In the genomic region with DNA sequence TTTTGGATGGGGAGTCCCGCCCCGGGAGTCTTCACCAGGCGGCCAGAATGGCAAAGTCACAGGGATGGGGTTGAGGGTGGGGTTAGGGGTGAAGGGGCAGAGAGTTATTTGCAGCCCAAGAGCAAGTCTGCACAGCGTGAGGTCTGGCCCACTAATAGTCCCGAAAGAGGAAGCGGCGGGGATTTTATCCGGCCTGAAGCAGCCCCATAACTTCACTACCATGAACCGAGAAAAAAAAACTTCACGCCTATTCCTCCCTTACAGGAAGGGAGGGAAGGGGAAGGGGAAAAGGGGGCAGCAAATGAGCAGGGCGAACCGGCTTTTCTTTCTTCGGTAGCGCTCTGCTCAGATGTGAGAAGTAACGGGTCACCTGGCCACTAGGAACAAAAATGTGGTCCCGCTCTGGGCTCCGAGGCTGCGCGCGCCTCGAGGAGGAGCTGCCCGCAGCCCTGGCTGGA, we compare ENCODE assay signal across 8 cellular contexts. TPM values are rescaled to one million over a fixed set of nuclear protein-coding genes. Genes with fewer than 3 reads are reported as not detected.
DNase-seq lines count a peak whose midpoint lies in the region; ATAC-seq and TF ChIP-seq lines count a peak whose summit lies in the region.

No MANE protein-coding gene starts in this region.

- no peaks in the 10 kb centered on the region for H3K27me3 Mint-ChIP-seq in WTC11 (ENCODE audit: low read depth)
- H3K27me3 Mint-ChIP-seq in glutamatergic neuron (ENCODE audit: unreplicated experiment): peaks cover 10% of the 10 kb centered on the region

- peak overlapping the region; percentile 72 for H4K8ac ChIP-seq in trophoblast cell (ENCODE audit: low read depth, low read length)

- no CpG with 5 or more reads among the region's 22 CpGs for WGBS in trophoblast cell (ENCODE audit: extremely low coverage, insufficient coverage, insufficient read length)

- H3K79me2 ChIP-seq in trophoblast cell (ENCODE audit: control insufficient read depth, insufficient read depth, low read length, poor library complexity): peaks cover 25% of the 10 kb centered on the region

- peak overlapping the region; percentile 96 for H3K4me3 ChIP-seq in trophoblast cell (ENCODE audit: low read depth, low read length)

- H3K14ac ChIP-seq in trophoblast cell (ENCODE audit: low read length): peak overlapping the region; percentile 76

- peak overlapping the region; percentile 29 for H2BK12ac ChIP-seq in trophoblast cell (ENCODE audit: low read length)

- CTCF ChIA-PET in WTC11 (lab: Charles Lee): interaction anchor here (0.5 to 2.8 kb wide), 17 partner anchors 8 to 420 kb away, joined by 3 to 27 read pairs (median 5); a partner anchor contains a TSS

- peak overlapping the region; percentile 93 for H3K4me3 Mint-ChIP-seq in WTC11
- peak overlapping the region; percentile 89 for H3K4me3 Mint-ChIP-seq in glutamatergic neuron (ENCODE audit: unreplicated experiment)

- H3K27me3 ChIP-seq in trophoblast cell (ENCODE audit: insufficient read depth, low read length): no peaks in the 10 kb centered on the region

- H3K4me2 ChIP-seq in trophoblast cell (ENCODE audit: low read length): peak overlapping the region; percentile 61

- peak overlapping the region; percentile 93 for H2AFZ ChIP-seq in trophoblast cell (ENCODE audit: insufficient read depth, low read length, poor library complexity)

- H3K36me3 Mint-ChIP-seq in WTC11 (no peaks in the 10 kb centered on the region), glutamatergic neuron (ENCODE audit: unreplicated experiment) (no peaks in the 10 kb centered on the region)

- peak overlapping the region; percentile 97 for H4K91ac ChIP-seq in trophoblast cell (ENCODE audit: low read depth, low read length)

- H3K9ac ChIP-seq in trophoblast cell (ENCODE audit: low read length): peak overlapping the region; percentile 79

- H3K4me1 Mint-ChIP-seq in WTC11 (peaks cover 61% of the 10 kb centered on the region), glutamatergic neuron (ENCODE audit: low read depth, unreplicated experiment) (peaks cover 38% of the 10 kb centered on the region)

- H2BK120ac ChIP-seq in trophoblast cell (ENCODE audit: insufficient read depth, low read length, poor library complexity): peak overlapping the region; percentile 91

- no peak overlapping the region for H3K23ac ChIP-seq in trophoblast cell (ENCODE audit: low read length)

- no peaks in the 10 kb centered on the region for H3K9me3 Mint-ChIP-seq in WTC11
- H3K9me3 Mint-ChIP-seq in glutamatergic neuron (ENCODE audit: unreplicated experiment): peaks cover 7% of the 10 kb centered on the region

- DNase-seq in ELR (ENCODE audit: low read depth) (peak; percentile 54), WTC11 (ENCODE audit: low spot score) (no peak), glutamatergic neuron (no peak), trophoblast cell (peak; percentile 84 to 88), NCI-H2029 (lab: John Stamatoyannopoulos, UW) (no peak), amniotic stem cell (lab: John Stamatoyannopoulos, UW) (no peak)

- peak; percentile 45 for ATAC-seq in GM21390 (IDR thresholded peaks at IDR 0.05; ENCODE audit: unreplicated experiment)
- peak; percentile 35 for ATAC-seq in HG03571 (IDR thresholded peaks at IDR 0.05; ENCODE audit: unreplicated experiment)
- ATAC-seq in WTC11: peak; percentile 53

- peak overlapping the region; percentile 17 for H2AK5ac ChIP-seq in trophoblast cell (ENCODE audit: low read length)

- POLR2A ChIA-PET in WTC11 (lab: Charles Lee): interaction anchor here (0.7 to 2.1 kb wide), 7 partner anchors 9 to 216 kb away, joined by 3 to 14 read pairs (median 3); a partner anchor contains a TSS

- H4K12ac ChIP-seq in trophoblast cell (ENCODE audit: low read depth, low read length): peak overlapping the region; percentile 65

- no peaks in the 10 kb centered on the region for H3K9me3 ChIP-seq in trophoblast cell (ENCODE audit: insufficient read depth, low read depth, low read length)

- H2BK5ac ChIP-seq in trophoblast cell (ENCODE audit: low read depth, low read length, poor library complexity): peak overlapping the region; percentile 100

- peak overlapping the region; percentile 91 for H3K27ac ChIP-seq in trophoblast cell (ENCODE audit: low read depth, low read length)

- H3K4ac ChIP-seq in trophoblast cell (ENCODE audit: low read depth, low read length): peak overlapping the region; percentile 81

- H3K4me1 ChIP-seq in trophoblast cell (ENCODE audit: control insufficient read depth in 1 of 2, insufficient read depth in 2 of 2, low read length in 2 of 2): peaks cover 37% of the 10 kb centered on the region in 2 experiments

- H3K36me3 ChIP-seq in trophoblast cell (ENCODE audit: control insufficient read depth in 1 of 2, insufficient read depth in 2 of 2, low read length in 2 of 2): peaks cover 0 to 2% of the 10 kb centered on the region in 2 experiments

- H3K27ac Mint-ChIP-seq in WTC11: no peak overlapping the region
- peak overlapping the region; percentile 95 for H3K27ac Mint-ChIP-seq in glutamatergic neuron (ENCODE audit: unreplicated experiment)

- TF ChIP-seq CTCF in WTC11 (IDR thresholded peaks at IDR 0.05): no peak
- no peak for TF ChIP-seq CTCF in glutamatergic neuron (IDR thresholded peaks at IDR 0.05; ENCODE audit: partially characterized antibody, unreplicated experiment)

- peak overlapping the region; percentile 82 for H3K18ac ChIP-seq in trophoblast cell (ENCODE audit: low read length)

- H3K79me1 ChIP-seq in trophoblast cell (ENCODE audit: low read length): peaks cover 14% of the 10 kb centered on the region

TF ChIP-seq in WTC11, 78 proteins besides CTCF, POLR2A, EP300 and RAD21:
- TF ChIP-seq MYBL2 (CRISPR knock-in tag; IDR thresholded peaks at IDR 0.05) (0 out of 2 replicates have a peak, but pooled peaks have one; percentile 8), ELF4 (CRISPR knock-in tag; IDR thresholded peaks at IDR 0.05; ENCODE audit: low read depth) (no peak), ZNF121 (CRISPR knock-in tag; IDR thresholded peaks at IDR 0.05) (peak; percentile 9; the same call in 1 of the 2 replicates)

RNA-seq across cellular contexts. Expression of a gene that starts 0.7 kb away (rescaled TPM):
- total RNA-seq in WTC11 (2021) (13.0 to 16.8 TPM (median 13.4 TPM) in 3 replicates), glutamatergic neuron (ENCODE audit: unreplicated experiment) (19.8 TPM)
- polyA plus RNA-seq in trophoblast cell (2013): 15.6 and 16.0 TPM in 2 replicates

RNA-seq across cellular contexts. Expression of a gene that starts 16.1 kb away (rescaled TPM):
- total RNA-seq in WTC11 (2021) (0.92 to 1.1 TPM (median 1.0 TPM) in 3 replicates), glutamatergic neuron (ENCODE audit: unreplicated experiment) (2.2 TPM)
- polyA plus RNA-seq in trophoblast cell (2013): 0.68 and 0.77 TPM in 2 replicates

Comparison
In these comparisons a context has a peak if more than half of its experiments do, and no peak if none do; other contexts are left out.
1. DNase-seq: peak in ELR (single experiment) and trophoblast cell (2 of 2); none in WTC11 (single experiment), glutamatergic neuron (single experiment), NCI-H2029 (single experiment) and amniotic stem cell (single experiment).
2. Peak in every context shown above with its lines, with median percentiles within 50 percentile points of each other: ATAC-seq.